In the genomic region with DNA sequence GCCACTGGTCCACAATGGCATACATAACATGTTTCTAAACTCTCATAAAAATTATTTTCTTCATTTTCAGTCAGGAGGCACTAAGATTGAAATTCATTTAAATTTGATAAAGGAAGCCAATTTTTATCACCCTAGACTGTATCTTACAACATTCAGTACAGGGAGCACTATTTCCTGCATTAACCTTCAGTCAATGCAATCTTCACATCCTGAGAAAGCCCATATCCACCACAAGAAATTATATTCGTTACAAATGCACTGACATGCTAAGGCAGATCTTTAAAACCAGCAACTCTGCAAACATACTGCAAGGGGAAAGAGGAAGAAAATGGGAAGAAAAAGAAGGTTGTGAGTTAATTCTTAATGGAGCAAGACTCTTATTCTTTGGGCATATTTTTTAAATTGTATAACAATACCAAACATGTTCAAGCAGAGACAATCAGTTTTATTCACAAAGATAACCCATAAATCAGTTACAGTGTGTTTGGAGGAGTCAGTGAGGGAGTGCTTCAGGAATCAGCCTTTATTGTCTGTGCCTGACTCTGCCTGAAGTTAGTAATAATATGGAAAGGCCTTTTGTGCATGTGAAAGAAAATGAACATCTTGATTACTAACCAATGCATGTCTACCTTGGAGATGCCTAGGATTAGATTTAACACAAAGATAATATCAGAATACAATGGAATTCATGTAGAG, we compare ENCODE assay signal across 1 cellular context.
TF ChIP-seq lines count a peak whose summit lies in the region.

No MANE protein-coding gene starts in this region.

TF ChIP-seq in SK-N-SH treated with all-trans-retinoic acid at 6 μM for 48 hours, 23 proteins besides CTCF, POLR2A, EP300 and RAD21 (continued from another document):
- TF ChIP-seq CREB5 (CRISPR knock-in tag; IDR thresholded peaks at IDR 0.05; ENCODE audit: low read depth): no peak
- no peak for TF ChIP-seq GLIS3 (CRISPR knock-in tag; IDR thresholded peaks at IDR 0.05)
- TF ChIP-seq CSRNP3 (CRISPR knock-in tag; IDR thresholded peaks at IDR 0.05): no peak
- TF ChIP-seq ZFP3 (CRISPR knock-in tag; IDR thresholded peaks at IDR 0.05): no peak
- no peak for TF ChIP-seq CSDC2 (CRISPR knock-in tag; IDR thresholded peaks at IDR 0.05)
- no peak for TF ChIP-seq PATZ1 (CRISPR knock-in tag; IDR thresholded peaks at IDR 0.05; ENCODE audit: borderline replicate concordance)
- TF ChIP-seq ZNF70 (CRISPR knock-in tag; IDR thresholded peaks at IDR 0.05): no peak
- no peak for TF ChIP-seq BACH2 (CRISPR knock-in tag; IDR thresholded peaks at IDR 0.05; ENCODE audit: borderline replicate concordance)
- no peak for TF ChIP-seq OSR1 (CRISPR knock-in tag; IDR thresholded peaks at IDR 0.05)
- TF ChIP-seq ESRRG (CRISPR knock-in tag; IDR thresholded peaks at IDR 0.05): no peak
- no peak for TF ChIP-seq ZNF565 (CRISPR knock-in tag; conservative IDR thresholded peaks at IDR 0.05; ENCODE audit: low read depth)
- TF ChIP-seq TSHZ2 (CRISPR knock-in tag; IDR thresholded peaks at IDR 0.05): no peak
- TF ChIP-seq ZNF8 (CRISPR knock-in tag; IDR thresholded peaks at IDR 0.05): no peak
- no peak for TF ChIP-seq PPARA (CRISPR knock-in tag; IDR thresholded peaks at IDR 0.05; ENCODE audit: borderline replicate concordance)
